ENCODE assay signal across 32 cellular contexts in the genomic region with DNA sequence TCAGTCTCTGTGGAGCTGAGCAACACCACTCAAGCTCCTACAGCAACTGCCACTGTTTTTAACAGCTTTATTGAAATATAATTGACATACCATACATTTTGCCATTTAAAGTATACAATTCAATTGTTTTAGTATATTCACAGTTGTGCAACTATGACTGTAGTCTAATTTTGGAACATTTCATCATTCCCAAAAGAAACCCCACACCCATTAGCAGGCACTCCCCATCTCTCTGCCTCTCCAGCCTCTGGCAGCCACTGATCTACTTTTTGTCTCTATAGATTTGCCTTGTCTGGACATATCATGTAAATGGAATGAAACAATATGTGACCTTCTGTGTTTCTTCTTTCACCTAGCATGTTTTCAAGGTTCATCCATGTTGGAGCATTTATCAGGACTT. TPM values are rescaled to one million over a fixed set of nuclear protein-coding genes. Genes with fewer than 3 reads are reported as not detected.
DNase-seq lines count a peak whose midpoint lies in the region; ATAC-seq and TF ChIP-seq lines count a peak whose summit lies in the region.
"Had no signal": no experiment of that assay in that cellular context is flagged by ENCODE, and none has a peak within 500 bp of the region (broad histone marks: within the 10 kb centered on the region; RNA-seq: fewer than 3 reads in every experiment).

No MANE protein-coding gene starts in this region.

- no peaks in the 10 kb centered on the region for H3K9me3 Mint-ChIP-seq in nephron
- H3K9me3 Mint-ChIP-seq in GM23338 = no peaks in the 10 kb centered on the region
- no peaks in the 10 kb centered on the region for H3K9me3 Mint-ChIP-seq in H9
- H3K9me3 Mint-ChIP-seq: CD4-positive, alpha-beta T cell; stimulated activated memory B cell treated with anti-CD40 and anti-IgM and Interleukin-4, amounts not matched to agents 10 μg/mL and 1 μg/mL and 100 μg/mL, for 72 hours had no signal

- H3K4me1 ChIP-seq in ACC112 (ENCODE audit: control insufficient read depth, insufficient read depth, low read length, unreplicated experiment) (peaks cover 25% of the 10 kb centered on the region), GM23338 (ENCODE audit: insufficient read depth) (peaks cover 12% of the 10 kb centered on the region), H9 (ENCODE audit: insufficient read depth, low read length) (peaks cover under 1% of the 10 kb centered on the region; the same call in 1 of the 2 replicates)
- H3K4me1 ChIP-seq: parathyroid adenoma, uterus had no signal

- H4K8ac ChIP-seq in H9 (replicated peaks; ENCODE audit: insufficient read length, low read depth, low read length) = no peak overlapping the region

- H3K4me3 ChIP-seq in ACC112 (ENCODE audit: low read depth, low read length) (no peak overlapping the region), cardiac fibroblast (replicated peaks in 1 of 2; ENCODE audit: low read depth in 2 of 2, low read length in 2 of 2) (no peak overlapping the region), GM23338 (no peak overlapping the region)
- H3K4me3 ChIP-seq: heart left ventricle, SK-N-MC, skin epidermis, suprapubic skin, uterus had no signal

- peak overlapping the region; percentile 48; the same call in 1 of the 2 replicates for H3K27ac ChIP-seq in ACC112 (ENCODE audit: low read depth, low read length)
- H3K27ac ChIP-seq in GM23338 (ENCODE audit: low read depth) = no peak overlapping the region
- no peak overlapping the region for H3K27ac ChIP-seq in H9 (ENCODE audit: insufficient read length, low read depth, low read length)
- H3K27ac ChIP-seq: parathyroid adenoma, SK-N-MC, skin epidermis, suprapubic skin, uterus had no signal

- H3K4me1 Mint-ChIP-seq in nephron (peaks cover 23% of the 10 kb centered on the region), GM23338 (peaks cover 11% of the 10 kb centered on the region), H9 (peaks cover 12 to 15% of the 10 kb centered on the region in 2 experiments)

- no peak overlapping the region for H2BK15ac ChIP-seq in H9 (ENCODE audit: low read depth, low read length)

- ATAC-seq in GM23338 (no peak), GM21529 (IDR thresholded peaks at IDR 0.05; ENCODE audit: unreplicated experiment) (no peak)
- ATAC-seq: HCT116; heart left ventricle; left colon; naive thymus-derived CD4-positive, alpha-beta T cell; stimulated activated memory B cell treated with anti-CD40 and anti-IgM and Interleukin-4, amounts not matched to agents 10 μg/mL and 1 μg/mL and 100 μg/mL, for 72 hours; T-helper 17 cell had no signal

- no peak overlapping the region for H4K5ac ChIP-seq in H9 (ENCODE audit: insufficient read length, low read depth, low read length)

- no peak overlapping the region for H3K14ac ChIP-seq in H9 (ENCODE audit: insufficient read depth, low read length)

- no peak overlapping the region for H2BK5ac ChIP-seq in H9 (ENCODE audit: insufficient read length, low read length)

- H3K27me3 ChIP-seq in ACC112 (ENCODE audit: insufficient read depth, low read length) (no peaks in the 10 kb centered on the region), GM23338 (ENCODE audit: insufficient read depth) (no peaks in the 10 kb centered on the region), H9 (ENCODE audit: insufficient read depth, low read length) (no peaks in the 10 kb centered on the region)
- H3K27me3 ChIP-seq: heart left ventricle, suprapubic skin, uterus had no signal

- H3K4ac ChIP-seq in H9 (ENCODE audit: low read depth, low read length) = no peak overlapping the region

- H3F3A ChIP-seq in GM23338 (replicated peaks; ENCODE audit: low read depth) = no peaks in the 10 kb centered on the region

- H4K20me1 ChIP-seq in GM23338 (replicated peaks; ENCODE audit: insufficient read depth) (no peaks in the 10 kb centered on the region; the same call in 1 of the 2 replicates), H9 (ENCODE audit: control insufficient read depth, insufficient read depth, insufficient read length) (no peaks in the 10 kb centered on the region)

- TF ChIP-seq CTCF in cardiac fibroblast (IDR thresholded peaks at IDR 0.05; ENCODE audit: low read depth, low read length) = no peak
- TF ChIP-seq CTCF in nephron (IDR thresholded peaks at IDR 0.05; ENCODE audit: unreplicated experiment in 3 of 3) = no peak
- TF ChIP-seq CTCF in GM23338 (conservative IDR thresholded peaks at IDR 0.05; ENCODE audit: low read depth in 2 of 2) = no peak
- TF ChIP-seq CTCF in H9 (conservative IDR thresholded peaks at IDR 0.05) = no peak

- H3K79me1 ChIP-seq in H9 (ENCODE audit: insufficient read depth, low read depth, low read length, poor library complexity, severe bottlenecking) = no peaks in the 10 kb centered on the region

- H3K18ac ChIP-seq in H9 (ENCODE audit: insufficient read length, low read depth, low read length) = no peak overlapping the region

- no peaks in the 10 kb centered on the region for H3K23me2 ChIP-seq in H9 (ENCODE audit: insufficient read length, low read depth, low read length, poor library complexity, severe bottlenecking)

- H4K91ac ChIP-seq in H9 (ENCODE audit: insufficient read length, low read depth, low read length) = no peak overlapping the region

- peak overlapping the region in 2 of 3 experiments; percentile 17 to 50 for H3K27ac Mint-ChIP-seq in nephron
- H3K27ac Mint-ChIP-seq in GM23338 = no peak overlapping the region
- H3K27ac Mint-ChIP-seq in H9 = no peak overlapping the region
- H3K27ac Mint-ChIP-seq: activated CD4-positive, alpha-beta T cell treated with anti-CD3 and anti-CD28 coated beads, Interleukin-2, amount 10 ng/mL, durations not matched to agents 24 days and 14 days; activated naive CD8-positive, alpha-beta T cell; CD4-positive, alpha-beta T cell; naive thymus-derived CD4-positive, alpha-beta T cell; stimulated activated memory B cell treated with anti-CD40 and anti-IgM and Interleukin-4, amounts not matched to agents 10 μg/mL and 1 μg/mL and 100 μg/mL, for 72 hours; T-helper 17 cell had no signal

- H3K9me2 ChIP-seq in GM23338 (ENCODE audit: insufficient read depth) = peaks cover 5% of the 10 kb centered on the region; the same call in 1 of the 2 replicates

- H2BK20ac ChIP-seq in H9 (ENCODE audit: low read depth, low read length, poor library complexity, severe bottlenecking) = no peak overlapping the region

- no peak overlapping the region for H2AK5ac ChIP-seq in H9 (ENCODE audit: insufficient read length, low read length)

- H3T11ph ChIP-seq in H9 (ENCODE audit: low read length) = no peak overlapping the region

- H3K36me3 ChIP-seq in ACC112 (ENCODE audit: insufficient read depth, low read length) (0 out of 2 replicates have a peak, but pooled peaks cover 8% of the 10 kb centered on the region), GM23338 (ENCODE audit: insufficient read depth) (no peaks in the 10 kb centered on the region)
- H3K36me3 ChIP-seq: heart left ventricle, suprapubic skin, uterus had no signal

- no peak overlapping the region for H3K56ac ChIP-seq in H9 (ENCODE audit: insufficient read length, low read depth, low read length)

- no peak overlapping the region for H2BK120ac ChIP-seq in H9 (ENCODE audit: low read depth, low read length, poor library complexity, severe bottlenecking)

- H3K23ac ChIP-seq in H9 (ENCODE audit: insufficient read length, low read depth, low read length) = no peak overlapping the region

- H3K27me3 Mint-ChIP-seq in nephron (ENCODE audit: low read depth) (no peaks in the 10 kb centered on the region), GM23338 (ENCODE audit: insufficient read depth, low read depth, poor library complexity) (peaks cover 5% of the 10 kb centered on the region), H9 (ENCODE audit: low read depth) (no peaks in the 10 kb centered on the region; the same call in 1 of the 2 replicates)
- H3K27me3 Mint-ChIP-seq: activated CD4-positive, alpha-beta T cell treated with anti-CD3 and anti-CD28 coated beads, Interleukin-2, amount 10 ng/mL, durations not matched to agents 24 days and 14 days had no signal

- no peak overlapping the region for H3K4me2 ChIP-seq in GM23338
- H3K4me2 ChIP-seq in H9 (ENCODE audit: insufficient read depth, insufficient read length, low read length) = no peak overlapping the region

- H3K9ac ChIP-seq in H9 (ENCODE audit: extremely low read depth, insufficient read length, low read length) = no peak overlapping the region
- H3K9ac ChIP-seq: parathyroid adenoma had no signal

- H2AFZ ChIP-seq in ACC112 (ENCODE audit: low read length, unreplicated experiment) = no peak overlapping the region
- no peak overlapping the region for H2AFZ ChIP-seq in GM23338
- no peak overlapping the region for H2AFZ ChIP-seq in H9 (ENCODE audit: low read length)
- H2AFZ ChIP-seq: parathyroid adenoma had no signal

- H3K79me2 ChIP-seq in ACC112 (ENCODE audit: control insufficient read depth, insufficient read depth, low read length, unreplicated experiment) (peaks cover 72% of the 10 kb centered on the region), GM23338 (replicated peaks; ENCODE audit: insufficient read depth) (no peaks in the 10 kb centered on the region), H9 (ENCODE audit: insufficient read depth, low read length) (no peaks in the 10 kb centered on the region)
- H3K79me2 ChIP-seq: parathyroid adenoma had no signal

- H3K36me3 Mint-ChIP-seq in nephron (ENCODE audit: low read depth) (peaks cover 16% of the 10 kb centered on the region), GM23338 (ENCODE audit: low read depth) (no peaks in the 10 kb centered on the region), H9 (ENCODE audit: insufficient read depth in 1 of 3, low read depth in 3 of 3) (peaks cover 0 to 3% (median 0%) of the 10 kb centered on the region in 3 experiments; a peak in 1 of 7 replicates)
- H3K36me3 Mint-ChIP-seq: activated naive CD8-positive, alpha-beta T cell; stimulated activated memory B cell treated with anti-CD40 and anti-IgM and Interleukin-4, amounts not matched to agents 10 μg/mL and 1 μg/mL and 100 μg/mL, for 72 hours had no signal

- DNase-seq in LHCN-M2 (ENCODE audit: low read depth) = peak; percentile 26
- peak; percentile 45 to 69 for DNase-seq in cardiac fibroblast (ENCODE audit: low read depth in 2 of 2)
- no peak for DNase-seq in NAMALWA (ENCODE audit: low spot score)
- DNase-seq in GM23338 (ENCODE audit: low spot score) = no peak
- no peak for DNase-seq in H9
- DNase-seq: activated CD4-positive, alpha-beta T cell treated with anti-CD3 and anti-CD28 coated beads, Interleukin-2, amount 10 ng/mL, durations not matched to agents 24 days and 14 days; CD4-positive, alpha-beta T cell; DMS 273 treated with DMSO at 0.1 percent for 48 hours; effector CD4-positive, alpha-beta T cell; GDM1; heart left ventricle; KBM-7; left colon; mesendoderm; naive thymus-derived CD4-positive, alpha-beta T cell; NCI-H1092; NCI-H2029 treated with DMSO at 0.1 percent for 48 hours; NCI-H226; NCI-H774; stimulated activated CD4-positive, alpha-beta T cell treated with anti-CD3 and anti-CD28 coated beads, Interleukin-1b, Interleukin-23, amount 100 ng/mL, for 48 hours; T-helper 17 cell; uterus had no signal

- H3K4me3 Mint-ChIP-seq in nephron = no peak overlapping the region
- H3K4me3 Mint-ChIP-seq in GM23338 = no peak overlapping the region
- H3K4me3 Mint-ChIP-seq in H9 = no peak overlapping the region
- H3K4me3 Mint-ChIP-seq: activated CD4-positive, alpha-beta T cell treated with anti-CD3 and anti-CD28 coated beads, Interleukin-2, amount 10 ng/mL, durations not matched to agents 24 days and 14 days; activated naive CD8-positive, alpha-beta T cell; CD4-positive, alpha-beta T cell; naive thymus-derived CD4-positive, alpha-beta T cell; stimulated activated memory B cell treated with anti-CD40 and anti-IgM and Interleukin-4, amounts not matched to agents 10 μg/mL and 1 μg/mL and 100 μg/mL, for 72 hours; T-helper 17 cell had no signal

- no peak overlapping the region for H2BK12ac ChIP-seq in H9 (ENCODE audit: insufficient read length, low read depth, low read length)

- no peaks in the 10 kb centered on the region for H3K9me3 ChIP-seq in H9 (ENCODE audit: control insufficient read depth, low read depth, low read length)
- H3K9me3 ChIP-seq: heart left ventricle, suprapubic skin, uterus had no signal

RNA-seq across cellular contexts. Expression of gene RUSC2, which starts 43.5 kb away (rescaled TPM):
- total RNA-seq in LHCN-M2 (2014; rRNA removed) (31.3 and 31.5 TPM in 2 replicates), H9 (2021) (5.8 and 6.3 TPM in 2 replicates)
- polyA plus RNA-seq in LHCN-M2 (2012) = 32.8 TPM
- 5.6 and 8.2 TPM in 2 replicates for total RNA-seq in GM23338 (2014; rRNA removed; shearing (Covaris generic))
- polyA plus RNA-seq in GM23338 (2016; fragmentation: Nextera tagmentation; extraction: Ambion mirVana) = 2.8 and 3.0 TPM in 2 replicates

Comparison
In these comparisons a context has a peak if more than half of its experiments do, and no peak if none do; other contexts are left out.
1. DNase-seq: peak in LHCN-M2 (single experiment) and cardiac fibroblast (2 of 2); none in NAMALWA (single experiment), GM23338 (single experiment) and H9 (single experiment).
2. H3K27ac Mint-ChIP-seq: peak in nephron (2 of 3); none in GM23338 (single experiment) and H9 (0 of 3).